Comparison of ENCODE assay signal across 23 cellular contexts in genomic region chr12:115020091-115020490, GRCh38.
"Had no signal": no experiment of that assay in that cellular context is flagged by ENCODE, and none has a peak within 500 bp of the region (broad histone marks: within the 10 kb centered on the region; RNA-seq: fewer than 3 reads in every experiment).

No MANE protein-coding gene starts in this region.

- H3K4me1 Mint-ChIP-seq: endodermal cell had no signal

- H3K4me3 ChIP-seq: colonic mucosa, esophagus squamous epithelium, gastrocnemius medialis, heart right ventricle, left lung, lower lobe of right lung had no signal

- H3K4me1 ChIP-seq: colonic mucosa, esophagus squamous epithelium, gastrocnemius medialis, left lung, lower lobe of right lung had no signal

- H3K9me3 Mint-ChIP-seq: dendritic cell treated with granulocyte-macrophage colony-stimulating factor and Interleukin-4, amounts not matched to agents 40 ng/mL and 50 ng/mL, for 4 days had no signal

- H3K27me3 ChIP-seq: colonic mucosa, esophagus squamous epithelium, gastrocnemius medialis, left lung had no signal

- H3K4me3 Mint-ChIP-seq: dendritic cell treated with granulocyte-macrophage colony-stimulating factor and Interleukin-4, amounts not matched to agents 40 ng/mL and 50 ng/mL, for 4 days; effector memory CD8-positive, alpha-beta T cell; endodermal cell had no signal

- DNase-seq: colonic mucosa; cortex of kidney; effector CD8-positive, alpha-beta T cell; effector memory CD8-positive, alpha-beta T cell; endodermal cell; erythroblast; esophagus squamous epithelium; foreskin fibroblast; foreskin melanocyte; gastrocnemius medialis; glutamatergic neuron; head of caudate nucleus; heart right ventricle; hippocampal formation; left cardiac atrium; left lung; left ventricle myocardium superior; lower lobe of right lung; mesenchymal stem cell; midbrain had no signal

- ATAC-seq: effector memory CD8-positive, alpha-beta T cell; esophagus mucosa; gastrocnemius medialis; heart right ventricle; left cardiac atrium; left lung; left ventricle myocardium superior; lower lobe of right lung had no signal

- H3K27me3 Mint-ChIP-seq: dendritic cell treated with granulocyte-macrophage colony-stimulating factor and Interleukin-4, amounts not matched to agents 40 ng/mL and 50 ng/mL, for 4 days; effector memory CD8-positive, alpha-beta T cell had no signal

- H3K9me3 ChIP-seq: colonic mucosa, lower lobe of right lung had no signal

- H3K27ac Mint-ChIP-seq: dendritic cell treated with granulocyte-macrophage colony-stimulating factor and Interleukin-4, amounts not matched to agents 40 ng/mL and 50 ng/mL, for 4 days; effector memory CD8-positive, alpha-beta T cell; endodermal cell had no signal

- H3K36me3 ChIP-seq: colonic mucosa, esophagus squamous epithelium, gastrocnemius medialis, heart right ventricle, left lung, lower lobe of right lung had no signal

- H3K27ac ChIP-seq: colonic mucosa, epithelial cell of prostate, esophagus squamous epithelium, gastrocnemius medialis, heart right ventricle, left lung, lower lobe of right lung had no signal
